ENCODE assay signal across 36 cellular contexts in genomic region chr9:118128313-118128712, GRCh38.
A peak's percentile ranks its signal among the peaks of the same experiment; 100 is the strongest.
DNase-seq lines count a peak whose midpoint lies in the region; ATAC-seq, FAIRE-seq and TF ChIP-seq lines count a peak whose summit lies in the region.
"Had no signal": no experiment of that assay in that cellular context is flagged by ENCODE, and none has a peak within 500 bp of the region (broad histone marks: within the 10 kb centered on the region; RNA-seq: fewer than 3 reads in every experiment).

No MANE protein-coding gene starts in this region.

- H2AK5ac ChIP-seq in H1 (ENCODE audit: low read depth, low read length) = no peak overlapping the region

- no peaks in the 10 kb centered on the region for H3K23me2 ChIP-seq in H1 (ENCODE audit: low read depth, low read length)

- H2BK15ac ChIP-seq in H1 (ENCODE audit: low read length) = no peak overlapping the region

- no peak overlapping the region for H4K5ac ChIP-seq in H1 (ENCODE audit: insufficient read length, low read depth, low read length)

- H3K4me3 ChIP-seq in GM23338 = no peak overlapping the region
- no peak overlapping the region for H3K4me3 ChIP-seq in H1 (ENCODE audit: extremely low read depth in 1 of 4, insufficient read depth in 2 of 4, low read depth in 3 of 4, low read length in 4 of 4)
- H3K4me3 ChIP-seq in upper lobe of right lung = no peak overlapping the region
- H3K4me3 ChIP-seq: A549; BLaER1; BLaER1 treated with 17β-estradiol and CSF1 and Interleukin-3, amounts not matched to agents 10 nM and 100 nM had no signal

- H4K8ac ChIP-seq in H1 (ENCODE audit: extremely low read depth, insufficient read depth, low read length) = peak overlapping the region; percentile 25

- H3K27ac ChIP-seq in GM23338 (ENCODE audit: low read depth) (no peak overlapping the region), H1 (ENCODE audit: low read depth, low read length) (no peak overlapping the region), upper lobe of right lung (no peak overlapping the region)
- H3K27ac ChIP-seq: 22Rv1; A549; BLaER1; BLaER1 treated with 17β-estradiol and CSF1 and Interleukin-3, amounts not matched to agents 10 nM and 100 nM; C4-2B had no signal

- TF ChIP-seq CTCF in GM23338 (conservative IDR thresholded peaks at IDR 0.05; ENCODE audit: low read depth in 2 of 2) = no peak
- TF ChIP-seq CTCF in H1 (IDR thresholded peaks at IDR 0.05; ENCODE audit: control extremely low read depth in 1 of 3, insufficient read depth in 1 of 3, low read depth in 1 of 3, low read length in 3 of 3) = no peak
- TF ChIP-seq CTCF in upper lobe of right lung (IDR thresholded peaks at IDR 0.05) = no peak
- TF ChIP-seq CTCF in activated CD8-positive, alpha-beta T cell treated with anti-CD3 and anti-CD28 coated beads for 36 hours (IDR thresholded peaks at IDR 0.05) = no peak

- H3K79me1 ChIP-seq in H1 (ENCODE audit: low read depth, low read length) = no peaks in the 10 kb centered on the region

- H2AFZ ChIP-seq in GM23338 = peak overlapping the region; percentile 32; the same call in 1 of the 2 replicates
- no peak overlapping the region for H2AFZ ChIP-seq in H1 (ENCODE audit: low read length)

- H3K23ac ChIP-seq in H1 (ENCODE audit: insufficient read length) = no peak overlapping the region

- peaks cover 1% of the 10 kb centered on the region for H3K27me3 Mint-ChIP-seq in GM23338 (ENCODE audit: insufficient read depth, low read depth, poor library complexity)
- H3K27me3 Mint-ChIP-seq in stimulated activated naive B cell treated with anti-CD40 and anti-IgM and Interleukin-4, amounts not matched to agents 10 μg/mL and 1 μg/mL and 100 μg/mL, for 72 hours = peaks cover 0 to 4% of the 10 kb centered on the region in 2 donors
- no peaks in the 10 kb centered on the region for H3K27me3 Mint-ChIP-seq in activated CD8-positive, alpha-beta T cell treated with anti-CD3 and anti-CD28 coated beads for 36 hours
- H3K27me3 Mint-ChIP-seq: B cell; CD4-positive, alpha-beta T cell; CD4-positive, CD25-positive, alpha-beta regulatory T cell had no signal

- no peak for FAIRE-seq in H1 (lab: Jason Lieb, UNC)
- FAIRE-seq: A204.1, A549, D721Med had no signal

- peaks cover 8% of the 10 kb centered on the region for H3K9me2 ChIP-seq in GM23338 (ENCODE audit: insufficient read depth)

- no peaks in the 10 kb centered on the region for H3K27me3 ChIP-seq in GM23338 (ENCODE audit: insufficient read depth)
- no peaks in the 10 kb centered on the region for H3K27me3 ChIP-seq in H1 (replicated peaks in 1 of 4; ENCODE audit: control insufficient read depth in 3 of 4, extremely low read depth in 1 of 4, insufficient read depth in 3 of 4, low read length in 3 of 4)
- no peaks in the 10 kb centered on the region for H3K27me3 ChIP-seq in upper lobe of right lung
- H3K27me3 ChIP-seq: BE2C; BLaER1; BLaER1 treated with 17β-estradiol and CSF1 and Interleukin-3, amounts not matched to agents 10 nM and 100 nM had no signal

- H3K9me3 ChIP-seq in H1 (ENCODE audit: insufficient read depth in 2 of 2, low read depth in 1 of 2, low read length in 1 of 2) = no peaks in the 10 kb centered on the region
- no peaks in the 10 kb centered on the region for H3K9me3 ChIP-seq in upper lobe of right lung
- H3K9me3 ChIP-seq: A549; BE2C; BLaER1; BLaER1 treated with 17β-estradiol and CSF1 and Interleukin-3, amounts not matched to agents 10 nM and 100 nM; Caco-2 had no signal

- no peak for TF ChIP-seq POLR2A in H1 (IDR thresholded peaks at IDR 0.05; ENCODE audit: control extremely low read depth in 1 of 2, low read depth in 2 of 2, low read length in 2 of 2)

- TF ChIP-seq RAD21 in H1 (IDR thresholded peaks at IDR 0.05 in 1 of 2, conservative IDR thresholded peaks at IDR 0.05 in 1 of 2; ENCODE audit: low read depth in 2 of 2, low read length in 2 of 2) = no peak

- H3K18ac ChIP-seq in H1 (ENCODE audit: extremely low read depth, low read length) = no peak overlapping the region

- POLR2A ChIA-PET in H1 (lab: Charles Lee; ENCODE audit: partially characterized antibody) = no interaction called here
- POLR2A ChIA-PET in activated CD8-positive, alpha-beta T cell treated with anti-CD3 and anti-CD28 coated beads for 36 hours (lab: Charles Lee) = no interaction called here

- no peak for ATAC-seq in GM23338
- ATAC-seq in upper lobe of right lung = no peak
- no peak for ATAC-seq in stimulated activated naive B cell treated with anti-CD40 and anti-IgM and Interleukin-4, amounts not matched to agents 10 μg/mL and 1 μg/mL and 100 μg/mL, for 72 hours (replicated peaks)
- no peak for ATAC-seq in activated CD8-positive, alpha-beta T cell treated with anti-CD3 and anti-CD28 coated beads for 36 hours
- ATAC-seq: A549; CD8-positive, alpha-beta T cell had no signal

- H4K20me1 ChIP-seq in GM23338 (replicated peaks; ENCODE audit: insufficient read depth) (no peaks in the 10 kb centered on the region), H1 (replicated peaks in 1 of 2; ENCODE audit: control insufficient read depth in 1 of 2, insufficient read depth in 2 of 2, low read length in 2 of 2) (no peaks in the 10 kb centered on the region)
- H4K20me1 ChIP-seq: BLaER1; BLaER1 treated with 17β-estradiol and CSF1 and Interleukin-3, amounts not matched to agents 10 nM and 100 nM had no signal

- no peak overlapping the region for H3K4me2 ChIP-seq in GM23338
- no peak overlapping the region for H3K4me2 ChIP-seq in H1 (ENCODE audit: insufficient read depth in 1 of 2, low read depth in 2 of 2, low read length in 2 of 2)
- H3K4me2 ChIP-seq: A549; BLaER1; BLaER1 treated with 17β-estradiol and CSF1 and Interleukin-3, amounts not matched to agents 10 nM and 100 nM had no signal

- H2BK12ac ChIP-seq in H1 (ENCODE audit: low read depth, low read length) = no peak overlapping the region

- H3K36me3 ChIP-seq in GM23338 (ENCODE audit: insufficient read depth) = no peaks in the 10 kb centered on the region
- H3K36me3 ChIP-seq in H1 (ENCODE audit: control insufficient read depth in 2 of 4, insufficient read depth in 4 of 4, low read length in 3 of 4) = no peaks in the 10 kb centered on the region
- no peaks in the 10 kb centered on the region for H3K36me3 ChIP-seq in upper lobe of right lung
- H3K36me3 ChIP-seq: BE2C; BLaER1; BLaER1 treated with 17β-estradiol and CSF1 and Interleukin-3, amounts not matched to agents 10 nM and 100 nM had no signal

- intact Hi-C loops in posterior vena cava (cut with DNase I) (no loop called here), upper lobe of right lung (cut with DNase I) (no loop called here)
- intact Hi-C loops in activated CD8-positive, alpha-beta T cell treated with anti-CD3 and anti-CD28 coated beads for 36 hours (cut with micrococcal nuclease) = no loop called here

- H4K91ac ChIP-seq in H1 (replicated peaks; ENCODE audit: insufficient read length, low read length) = no peak overlapping the region

- peaks cover 58% of the 10 kb centered on the region for H3K9me3 Mint-ChIP-seq in GM23338
- H3K9me3 Mint-ChIP-seq in stimulated activated naive B cell treated with anti-CD40 and anti-IgM and Interleukin-4, amounts not matched to agents 10 μg/mL and 1 μg/mL and 100 μg/mL, for 72 hours = peaks cover 0 to 5% of the 10 kb centered on the region in 2 donors
- peaks cover 2% of the 10 kb centered on the region for H3K9me3 Mint-ChIP-seq in activated CD8-positive, alpha-beta T cell treated with anti-CD3 and anti-CD28 coated beads for 36 hours

- no peak overlapping the region for H3K4ac ChIP-seq in H1 (replicated peaks; ENCODE audit: insufficient read length, low read depth, low read length)

- no peak overlapping the region for H3K14ac ChIP-seq in H1 (ENCODE audit: insufficient read length)

- H3K56ac ChIP-seq in H1 (replicated peaks; ENCODE audit: insufficient read length, low read depth, low read length) = no peak overlapping the region

- H2BK120ac ChIP-seq in H1 (replicated peaks; ENCODE audit: low read depth, low read length) = no peak overlapping the region

- CTCF ChIA-PET in H1 (lab: Charles Lee; ENCODE audit: partially characterized antibody) = no interaction called here
- CTCF ChIA-PET in activated CD8-positive, alpha-beta T cell treated with anti-CD3 and anti-CD28 coated beads for 36 hours (lab: Charles Lee) = no interaction called here

- DNase-seq in GM23338 (ENCODE audit: low spot score) (no peak), H1 (ENCODE audit: low read depth in 1 of 2, low spot score in 2 of 2) (no peak), posterior vena cava (ENCODE audit: low spot score) (peak; percentile 53), upper lobe of right lung (peak; percentile 28), HT-29 (ENCODE audit: low spot score) (no peak), mesenteric fat pad (ENCODE audit: low spot score) (no peak)
- DNase-seq in stimulated activated naive B cell treated with anti-CD40 and anti-IgM and Interleukin-4, amounts not matched to agents 10 μg/mL and 1 μg/mL and 100 μg/mL, for 72 hours = no peak
- DNase-seq in activated CD8-positive, alpha-beta T cell treated with anti-CD3 and anti-CD28 coated beads for 36 hours = no peak
- DNase-seq: 8988T; ACHN; AML-193; BE2C; C1 segment of cervical spinal cord; Caco-2; Calu3; CD4-positive, alpha-beta memory T cell; CD4-positive, alpha-beta T cell; CD4-positive, CD25-positive, alpha-beta regulatory T cell; CD8-positive, alpha-beta memory T cell; CD8-positive, alpha-beta T cell; COR-L47; DMS 273 treated with DMSO at 0.1 percent for 48 hours; DMS153; DMS79; DMS79 treated with DMSO at 0.1 percent for 48 hours; DND-41; EL had no signal

- WGBS in H1 (ENCODE audit: extremely low coverage in 1 of 2, insufficient coverage in 1 of 2, insufficient read length in 1 of 2, insufficient replicate concordance in 2 of 2, low coverage in 1 of 2, low lambda C conversion rate in 2 of 2, missing lambda C conversion rate in 1 of 2), 2 experiments = 84% methylated on average over 2 of the region's 2 CpGs; no CpG with 5 or more reads in 1 of the 2 experiments

- no peaks in the 10 kb centered on the region; the same call in 1 of the 2 replicates for H3K4me1 ChIP-seq in GM23338 (ENCODE audit: insufficient read depth)
- H3K4me1 ChIP-seq in H1 (replicated peaks in 1 of 4; ENCODE audit: control insufficient read depth in 3 of 4, insufficient read depth in 4 of 4, low read length in 3 of 4) = no peaks in the 10 kb centered on the region
- H3K4me1 ChIP-seq in upper lobe of right lung = no peaks in the 10 kb centered on the region
- H3K4me1 ChIP-seq: A549; BE2C; BLaER1; BLaER1 treated with 17β-estradiol and CSF1 and Interleukin-3, amounts not matched to agents 10 nM and 100 nM; Caco-2 had no signal

- no peak for TF ChIP-seq EP300 in H1 (IDR thresholded peaks at IDR 0.05; ENCODE audit: borderline replicate concordance in 1 of 2, low read depth in 2 of 2, low read length in 2 of 2)

- no peaks in the 10 kb centered on the region for H3F3A ChIP-seq in GM23338 (replicated peaks; ENCODE audit: low read depth)

- H2BK20ac ChIP-seq in H1 (ENCODE audit: low read length) = no peak overlapping the region

- no peak overlapping the region for H3K9ac ChIP-seq in H1 (replicated peaks in 1 of 4; ENCODE audit: extremely low read depth in 1 of 4, low read depth in 3 of 4, low read length in 3 of 4)
- H3K9ac ChIP-seq: BLaER1; BLaER1 treated with 17β-estradiol and CSF1 and Interleukin-3, amounts not matched to agents 10 nM and 100 nM had no signal

- no peak overlapping the region for H3K27ac Mint-ChIP-seq in GM23338
- H3K27ac Mint-ChIP-seq in stimulated activated naive B cell treated with anti-CD40 and anti-IgM and Interleukin-4, amounts not matched to agents 10 μg/mL and 1 μg/mL and 100 μg/mL, for 72 hours = no peak overlapping the region
- no peak overlapping the region for H3K27ac Mint-ChIP-seq in activated CD8-positive, alpha-beta T cell treated with anti-CD3 and anti-CD28 coated beads for 36 hours
- H3K27ac Mint-ChIP-seq: B cell; CD14-positive monocyte; CD4-positive, alpha-beta memory T cell; CD4-positive, alpha-beta T cell; CD4-positive, CD25-positive, alpha-beta regulatory T cell; CD8-positive, alpha-beta memory T cell; CD8-positive, alpha-beta T cell had no signal

- no peak overlapping the region for H2BK5ac ChIP-seq in H1 (ENCODE audit: low read depth, low read length)

- H3K79me2 ChIP-seq in GM23338 (replicated peaks; ENCODE audit: insufficient read depth) (no peaks in the 10 kb centered on the region), H1 (ENCODE audit: control insufficient read depth in 1 of 2, insufficient read depth in 2 of 2, low read length in 2 of 2) (no peaks in the 10 kb centered on the region)

- H3K4me1 Mint-ChIP-seq in GM23338 = no peaks in the 10 kb centered on the region
- no peaks in the 10 kb centered on the region for H3K4me1 Mint-ChIP-seq in stimulated activated naive B cell treated with anti-CD40 and anti-IgM and Interleukin-4, amounts not matched to agents 10 μg/mL and 1 μg/mL and 100 μg/mL, for 72 hours
- H3K4me1 Mint-ChIP-seq in activated CD8-positive, alpha-beta T cell treated with anti-CD3 and anti-CD28 coated beads for 36 hours (ENCODE audit: low read depth) = no peaks in the 10 kb centered on the region
- H3K4me1 Mint-ChIP-seq: B cell; CD14-positive monocyte; CD4-positive, alpha-beta memory T cell; CD4-positive, CD25-positive, alpha-beta regulatory T cell; CD8-positive, alpha-beta memory T cell had no signal

- no peak overlapping the region for H3K4me3 Mint-ChIP-seq in GM23338
- no peak overlapping the region for H3K4me3 Mint-ChIP-seq in stimulated activated naive B cell treated with anti-CD40 and anti-IgM and Interleukin-4, amounts not matched to agents 10 μg/mL and 1 μg/mL and 100 μg/mL, for 72 hours
- H3K4me3 Mint-ChIP-seq in activated CD8-positive, alpha-beta T cell treated with anti-CD3 and anti-CD28 coated beads for 36 hours = no peak overlapping the region
- H3K4me3 Mint-ChIP-seq: B cell; CD14-positive monocyte; CD4-positive, alpha-beta memory T cell; CD4-positive, alpha-beta T cell; CD4-positive, CD25-positive, alpha-beta regulatory T cell; CD8-positive, alpha-beta T cell had no signal

- peaks cover 2% of the 10 kb centered on the region; the same call in 1 of the 3 replicates for H3K36me3 Mint-ChIP-seq in GM23338 (ENCODE audit: low read depth)
- H3K36me3 Mint-ChIP-seq in stimulated activated naive B cell treated with anti-CD40 and anti-IgM and Interleukin-4, amounts not matched to agents 10 μg/mL and 1 μg/mL and 100 μg/mL, for 72 hours = no peaks in the 10 kb centered on the region
- no peaks in the 10 kb centered on the region for H3K36me3 Mint-ChIP-seq in activated CD8-positive, alpha-beta T cell treated with anti-CD3 and anti-CD28 coated beads for 36 hours (ENCODE audit: low read depth)
- H3K36me3 Mint-ChIP-seq: CD14-positive monocyte; CD4-positive, CD25-positive, alpha-beta regulatory T cell; CD8-positive, alpha-beta memory T cell; CD8-positive, alpha-beta T cell had no signal

Comparison
In these comparisons a context has a peak if more than half of its experiments do, and no peak if none do; other contexts are left out.
1. DNase-seq: peak in posterior vena cava (single experiment) and upper lobe of right lung (single experiment); none in GM23338 (single experiment), H1 (0 of 2), HT-29 (single experiment), stimulated activated naive B cell treated with anti-CD40 and anti-IgM and Interleukin-4, amounts not matched to agents 10 μg/mL and 1 μg/mL and 100 μg/mL, for 72 hours (single experiment), mesenteric fat pad (single experiment) and activated CD8-positive, alpha-beta T cell treated with anti-CD3 and anti-CD28 coated beads for 36 hours (single experiment).